In the genomic region with DNA sequence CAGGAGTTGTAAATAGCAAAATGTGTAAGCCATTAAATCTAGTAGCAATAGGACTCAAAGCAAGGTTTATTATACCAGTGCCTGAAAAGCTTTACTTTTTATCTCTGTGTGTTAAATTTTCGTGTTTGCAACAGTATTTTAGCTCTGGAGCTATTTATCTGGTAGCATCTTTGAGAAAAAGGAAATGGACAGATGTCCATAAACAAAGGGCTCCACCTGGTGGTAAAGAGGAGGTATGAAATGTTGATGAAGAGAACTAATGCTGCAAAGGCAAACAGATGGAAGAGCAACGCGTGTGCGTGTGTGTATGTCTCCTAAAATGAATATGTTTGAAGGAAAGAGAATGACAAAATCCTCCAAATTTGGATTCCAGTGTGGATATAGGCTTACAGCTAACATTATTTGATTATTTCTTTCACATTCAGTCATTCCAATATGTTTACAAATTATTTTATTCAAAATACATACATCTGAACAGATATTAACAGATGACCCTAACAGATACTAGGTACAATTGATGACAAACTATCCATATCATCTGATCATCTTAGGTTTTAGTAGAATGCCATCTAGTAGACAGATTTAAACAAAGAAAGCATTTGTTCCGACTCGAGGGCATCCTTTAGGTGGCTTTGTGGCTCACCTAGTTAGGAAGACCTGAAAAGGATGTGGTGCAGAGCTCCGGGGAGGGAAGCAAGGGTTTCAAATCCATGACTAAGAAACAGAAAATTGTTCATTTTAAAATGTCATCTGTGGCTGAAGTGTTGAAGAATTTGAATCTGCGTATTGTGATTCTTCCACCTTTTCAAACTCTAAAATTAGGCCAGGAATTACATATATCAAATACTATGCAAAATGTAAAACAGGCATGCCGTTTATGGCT, we compare ENCODE assay signal across 1 cellular context.
TF ChIP-seq lines count a peak whose summit lies in the region.

No MANE protein-coding gene starts in this region.

TF ChIP-seq in endothelial cell of umbilical vein, 7 proteins besides CTCF, POLR2A, EP300 and RAD21:
- TF ChIP-seq GATA2 (IDR thresholded peaks at IDR 0.05; ENCODE audit: insufficient read depth, insufficient read length, low read depth, low read length) = peak; percentile 77
- no peak for TF ChIP-seq EZH2 (IDR thresholded peaks at IDR 0.05; ENCODE audit: borderline replicate concordance, low read depth, low read length, severe bottlenecking)
